In the genomic region with DNA sequence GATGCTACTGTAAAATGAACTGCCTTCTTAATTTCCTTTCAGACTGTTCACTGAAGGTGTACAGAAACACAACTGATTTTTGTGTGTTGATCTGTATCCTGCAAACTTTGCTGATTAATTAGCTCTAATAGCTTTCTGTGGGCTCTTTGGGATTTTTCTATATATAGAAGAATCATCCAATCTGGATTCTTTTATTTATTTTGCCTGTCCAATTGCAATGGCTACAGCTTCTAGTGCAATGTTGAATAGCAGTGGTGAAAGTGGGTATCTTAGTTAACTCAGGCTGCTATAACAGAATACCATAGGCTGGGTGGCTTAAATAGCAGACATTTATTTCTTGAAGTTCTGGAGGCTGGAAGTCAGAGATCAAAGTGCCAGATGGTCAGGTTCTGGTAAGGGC, we compare ENCODE assay signal across 8 cellular contexts.
"Had no signal": no experiment of that assay in that cellular context is flagged by ENCODE, and none has a peak within 500 bp of the region (broad histone marks: within the 10 kb centered on the region; RNA-seq: fewer than 3 reads in every experiment).

No MANE protein-coding gene starts in this region.

- FAIRE-seq: HTR-8/SVneo, K562 had no signal

- H3K4me2 ChIP-seq: KMS-11 had no signal

- DNase-seq: IMR-90, KBM-7, KG1 had no signal

- H3K4me3 ChIP-seq: K562 had no signal

- H3K27ac Mint-ChIP-seq: IgD-negative memory B cell had no signal

- H3K27me3 Mint-ChIP-seq: IgD-negative memory B cell had no signal

- H3K9ac ChIP-seq: KMS-11 had no signal

- H3K4me1 Mint-ChIP-seq: IgD-negative memory B cell had no signal

- ATAC-seq: K562 had no signal

- H3K27ac ChIP-seq: HL-60, KMS-11 had no signal

- H3K4me3 Mint-ChIP-seq: IgD-negative memory B cell had no signal
